ENCODE assay signal across 38 cellular contexts in the genomic region with DNA sequence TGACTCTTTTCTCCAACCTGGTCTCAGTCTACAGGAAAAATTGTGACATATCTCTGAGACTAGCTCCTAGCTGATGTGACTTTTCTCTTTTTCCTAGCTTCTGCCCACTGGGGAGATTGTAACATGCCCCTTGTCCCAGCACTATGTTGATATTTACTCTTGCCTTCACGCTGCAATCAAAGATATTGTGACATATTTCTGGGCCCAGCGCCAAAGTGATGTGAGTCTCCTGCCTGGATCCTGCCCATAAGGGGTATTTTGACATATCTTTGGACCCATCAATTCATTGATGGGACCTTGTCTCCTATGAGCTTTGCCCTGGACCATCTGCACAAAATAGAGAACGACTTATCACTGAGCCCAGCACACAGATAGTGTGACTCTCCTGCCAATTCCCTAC. TPM values are rescaled to one million over a fixed set of nuclear protein-coding genes. Genes with fewer than 3 reads are reported as not detected.
"Had no signal": no experiment of that assay in that cellular context is flagged by ENCODE, and none has a peak within 500 bp of the region (broad histone marks: within the 10 kb centered on the region; RNA-seq: fewer than 3 reads in every experiment).

No MANE protein-coding gene starts in this region.

- H3K27ac ChIP-seq: adrenal gland, body of pancreas, brain microvascular endothelial cell, breast epithelium, VCaP had no signal

- H3K4me3 ChIP-seq: adrenal gland, body of pancreas, breast epithelium had no signal

- H3K36me3 Mint-ChIP-seq: activated CD4-positive, alpha-beta memory T cell treated with anti-CD3 and anti-CD28 coated beads for 36 hours had no signal

- H3K9me3 ChIP-seq: adrenal gland had no signal

- H3K4me1 ChIP-seq: adrenal gland, body of pancreas, breast epithelium had no signal

- H3K36me3 ChIP-seq: adrenal gland, brain microvascular endothelial cell, breast epithelium had no signal

- DNase-seq: activated B cell treated with CpG ODN at 0.5 μM for 24 hours; activated CD4-positive, alpha-beta memory T cell treated with anti-CD3 and anti-CD28 coated beads for 36 hours; activated CD4-positive, alpha-beta T cell treated with anti-CD3 and anti-CD28 coated beads for 4 hours; activated CD4-positive, alpha-beta T cell treated with anti-CD3 and anti-CD28 coated beads, Interleukin-2, amount 10 ng/mL, durations not matched to agents 24 days and 14 days; activated CD4-positive, alpha-beta T cell treated with anti-CD3 and anti-CD28 coated beads, Interleukin-2, amount 50 U/mL, for 1 hour; activated CD4-positive, alpha-beta T cell treated with anti-CD3 and anti-CD28 coated beads, Interleukin-2, amount 50 U/mL, for 4 hours; activated CD4-positive, CD25-positive, alpha-beta regulatory T cell treated with anti-CD3 and anti-CD28 coated beads, Interleukin-2, amount 50 U/mL, for 72 hours; activated CD8-positive, alpha-beta memory T cell treated with anti-CD3 and anti-CD28 coated beads, Interleukin-2, amount 50 U/mL, for 4 hours; activated CD8-positive, alpha-beta T cell treated with anti-CD3 and anti-CD28 coated beads for 36 hours; activated effector memory CD4-positive, alpha-beta T cell treated with anti-CD3 and anti-CD28 coated beads, Interleukin-2, amount 50 U/mL, for 16 hours; activated gamma-delta T cell treated with Interleukin-2 at 50 U/mL for 16 hours; activated naive CD4-positive, alpha-beta T cell; activated naive CD4-positive, alpha-beta T cell treated with anti-CD3 and anti-CD28 coated beads for 36 hours; activated naive CD4-positive, alpha-beta T cell treated with anti-CD3 and anti-CD28 coated beads, Interleukin-2, amount 50 U/mL, for 16 hours; activated naive CD8-positive, alpha-beta T cell treated with anti-CD3 and anti-CD28 coated beads for 36 hours; activated T-cell treated with anti-CD3 and anti-CD28 coated beads for 4 hours; activated T-cell treated with anti-CD3 and anti-CD28 coated beads, Interleukin-2, amount 50 U/mL, for 1 hour; activated T-cell treated with anti-CD3 and anti-CD28 coated beads, Interleukin-2, amount 50 U/mL, for 4 hours; activated T-cell treated with anti-CD3 and anti-CD28 coated beads, Interleukin-2, amount 50 U/mL, for 72 hours; adrenal gland; amniotic stem cell; aorta; body of pancreas; brain microvascular endothelial cell; central memory CD4-positive, alpha-beta T cell; T-helper 1 cell; T-helper 2 cell; T-helper 9 cell had no signal

- H3K4me3 Mint-ChIP-seq: activated B cell treated with CpG ODN at 0.5 μM for 24 hours; activated CD4-positive, alpha-beta memory T cell treated with anti-CD3 and anti-CD28 coated beads for 36 hours; activated CD4-positive, alpha-beta T cell treated with anti-CD3 and anti-CD28 coated beads, Interleukin-2, amount 10 ng/mL, durations not matched to agents 24 days and 14 days; activated CD8-positive, alpha-beta T cell treated with anti-CD3 and anti-CD28 coated beads for 36 hours; activated naive CD4-positive, alpha-beta T cell treated with anti-CD3 and anti-CD28 coated beads for 36 hours; activated naive CD8-positive, alpha-beta T cell treated with anti-CD3 and anti-CD28 coated beads for 36 hours; activated T-cell treated with anti-CD3 and anti-CD28 coated beads, Interleukin-2, amount 50 U/mL, for 4 hours; activated T-cell treated with anti-CD3 and anti-CD28 coated beads, Interleukin-2, amount 50 U/mL, for 72 hours; activated T-helper 1 cell treated with anti-CD3 and anti-CD28 coated beads, Interleukin-12 subunit alpha, Interleukin-12 subunit beta, Interleukin-2, Interleukin-4 antibody, amounts not matched to agents 30 ng/mL and 10 ng/mL and 1 ng/mL, durations not matched to agents 14 hours and 24 hours and 36 hours; activated T-helper 17 cell treated with anti-CD3 and anti-CD28 coated beads, Interleukin-2, amount 50 U/mL, for 72 hours; T-helper 1 cell treated with Interleukin-12 subunit alpha and Interleukin-12 subunit beta and Interleukin-4 antibody, amounts not matched to agents 30 μg/mL and 1 μg/mL, for 36 hours; T-helper 2 cell treated with Interferon-gamma antibody and Interleukin-4, amounts not matched to agents 5 μg/mL and 100 μg/mL, for 36 hours had no signal

- H3K27me3 ChIP-seq: adrenal gland, body of pancreas, brain microvascular endothelial cell, breast epithelium had no signal

- H3K27me3 Mint-ChIP-seq: activated B cell treated with CpG ODN at 0.5 μM for 24 hours; activated CD4-positive, alpha-beta memory T cell treated with anti-CD3 and anti-CD28 coated beads for 36 hours; activated CD4-positive, alpha-beta T cell treated with anti-CD3 and anti-CD28 coated beads, Interleukin-2, amount 10 ng/mL, durations not matched to agents 24 days and 14 days; activated CD8-positive, alpha-beta T cell treated with anti-CD3 and anti-CD28 coated beads for 36 hours; activated naive CD8-positive, alpha-beta T cell treated with anti-CD3 and anti-CD28 coated beads for 36 hours; activated T-helper 17 cell treated with anti-CD3 and anti-CD28 coated beads, Interleukin-2, amount 50 U/mL, for 72 hours had no signal

- H3K27ac Mint-ChIP-seq: activated B cell treated with CpG ODN at 0.5 μM for 24 hours; activated CD4-positive, alpha-beta memory T cell treated with anti-CD3 and anti-CD28 coated beads for 36 hours; activated CD4-positive, alpha-beta T cell treated with anti-CD3 and anti-CD28 coated beads, Interleukin-2, amount 10 ng/mL, durations not matched to agents 24 days and 14 days; activated CD8-positive, alpha-beta T cell treated with anti-CD3 and anti-CD28 coated beads for 36 hours; activated naive CD4-positive, alpha-beta T cell treated with anti-CD3 and anti-CD28 coated beads for 36 hours; activated naive CD4-positive, alpha-beta T cell treated with anti-CD3 and anti-CD28 coated beads, Interleukin-2, amount 50 U/mL, for 72 hours; activated naive CD8-positive, alpha-beta T cell treated with anti-CD3 and anti-CD28 coated beads for 36 hours; activated T-cell treated with anti-CD3 and anti-CD28 coated beads, Interleukin-2, amount 50 U/mL, for 72 hours; activated T-helper 1 cell treated with anti-CD3 and anti-CD28 coated beads, Interleukin-12 subunit alpha, Interleukin-12 subunit beta, Interleukin-2, Interleukin-4 antibody, amounts not matched to agents 30 ng/mL and 10 ng/mL and 1 ng/mL, durations not matched to agents 14 hours and 24 hours and 36 hours; activated T-helper 17 cell treated with anti-CD3 and anti-CD28 coated beads, Interleukin-2, amount 50 U/mL, for 72 hours; T-helper 1 cell treated with Interleukin-12 subunit alpha and Interleukin-12 subunit beta and Interleukin-4 antibody, amounts not matched to agents 30 μg/mL and 1 μg/mL, for 36 hours; T-helper 2 cell treated with Interferon-gamma antibody and Interleukin-4, amounts not matched to agents 5 μg/mL and 100 μg/mL, for 36 hours had no signal

- H3K4me1 Mint-ChIP-seq: activated B cell treated with CpG ODN at 0.5 μM for 24 hours; activated CD4-positive, alpha-beta T cell treated with anti-CD3 and anti-CD28 coated beads, Interleukin-2, amount 10 ng/mL, durations not matched to agents 24 days and 14 days; activated naive CD8-positive, alpha-beta T cell treated with anti-CD3 and anti-CD28 coated beads for 36 hours; activated T-helper 17 cell treated with anti-CD3 and anti-CD28 coated beads, Interleukin-2, amount 50 U/mL, for 72 hours had no signal

RNA-seq across cellular contexts. Expression of gene ZNF729, which starts 41.1 kb away (rescaled TPM):
- total RNA-seq: activated B cell treated with CpG ODN at 0.5 μM for 24 hours; activated CD4-positive, alpha-beta memory T cell treated with anti-CD3 and anti-CD28 coated beads for 36 hours; activated CD4-positive, alpha-beta T cell treated with anti-CD3 and anti-CD28 coated beads, Interleukin-2, amount 10 ng/mL, durations not matched to agents 24 days and 14 days; activated CD8-positive, alpha-beta memory T cell treated with anti-CD3 and anti-CD28 coated beads for 36 hours; activated CD8-positive, alpha-beta T cell treated with anti-CD3 and anti-CD28 coated beads for 36 hours; activated naive CD4-positive, alpha-beta T cell treated with anti-CD3 and anti-CD28 coated beads for 36 hours; activated naive CD4-positive, alpha-beta T cell treated with anti-CD3 and anti-CD28 coated beads, Interleukin-2, amount 50 U/mL, for 72 hours; activated naive CD8-positive, alpha-beta T cell treated with anti-CD3 and anti-CD28 coated beads for 36 hours; activated T-cell treated with anti-CD3 and anti-CD28 coated beads, Interleukin-2, amount 50 U/mL, for 4 hours; activated T-cell treated with anti-CD3 and anti-CD28 coated beads, Interleukin-2, amount 50 U/mL, for 72 hours; activated T-helper 1 cell treated with anti-CD3 and anti-CD28 coated beads, Interleukin-12 subunit alpha, Interleukin-12 subunit beta, Interleukin-2, Interleukin-4 antibody, amounts not matched to agents 30 ng/mL and 10 ng/mL and 1 ng/mL, durations not matched to agents 14 hours and 24 hours and 36 hours; activated T-helper 17 cell treated with anti-CD3 and anti-CD28 coated beads, Interleukin-2, amount 50 U/mL, for 72 hours; adrenal gland; aorta; astrocyte; body of pancreas; cardiac septum had no signal
- polyA plus RNA-seq: adrenal gland, aorta had no signal
